ENCODE assay signal across 24 cellular contexts in genomic region chr2:124171472-124172063, GRCh38.
"Had no signal": no experiment of that assay in that cellular context is flagged by ENCODE, and none has a peak within 500 bp of the region (broad histone marks: within the 10 kb centered on the region; RNA-seq: fewer than 3 reads in every experiment).

No MANE protein-coding gene starts in this region.

- H3K4me3 ChIP-seq: colonic mucosa, coronary artery, dorsolateral prefrontal cortex, esophagus muscularis mucosa, esophagus squamous epithelium, gastrocnemius medialis, gastroesophageal sphincter, heart left ventricle, heart right ventricle had no signal

- DNase-seq: colonic mucosa; cortex of kidney; dermis blood vessel endothelial cell; dorsolateral prefrontal cortex; effector CD4-positive, alpha-beta T cell; effector CD8-positive, alpha-beta T cell; effector memory CD4-positive, alpha-beta T cell; effector memory CD8-positive, alpha-beta T cell; endodermal cell; erythroblast; esophagus squamous epithelium; foreskin fibroblast; foreskin keratinocyte; foreskin melanocyte; gastrocnemius medialis; glutamatergic neuron; head of caudate nucleus; heart left ventricle; heart right ventricle had no signal

- H3K27me3 ChIP-seq: colonic mucosa, dorsolateral prefrontal cortex, esophagus muscularis mucosa, esophagus squamous epithelium, foreskin keratinocyte, gastrocnemius medialis, gastroesophageal sphincter, heart left ventricle, heart right ventricle had no signal

- ATAC-seq: effector memory CD8-positive, alpha-beta T cell; esophagus mucosa; foreskin keratinocyte; gastrocnemius medialis; gastroesophageal sphincter had no signal

- H3K4me1 ChIP-seq: colonic mucosa, esophagus muscularis mucosa, esophagus squamous epithelium, foreskin keratinocyte, gastrocnemius medialis, gastroesophageal sphincter, heart left ventricle, heart right ventricle had no signal

- H3K27ac ChIP-seq: colonic mucosa, coronary artery, dorsolateral prefrontal cortex, epithelial cell of prostate, esophagus muscularis mucosa, esophagus squamous epithelium, foreskin keratinocyte, gastrocnemius medialis, gastroesophageal sphincter, heart left ventricle, heart right ventricle had no signal

- H3K9me3 ChIP-seq: colonic mucosa, esophagus squamous epithelium, gastrocnemius medialis had no signal
